In genomic region chr16:25051446-25052160, GRCh38 we compare ENCODE assay signal across 1 cellular context.
TF ChIP-seq lines count a peak whose summit lies in the region.

No MANE protein-coding gene starts in this region.

TF ChIP-seq in HCT116, 20 proteins besides CTCF, POLR2A, EP300 and RAD21 (continued from another document):
- TF ChIP-seq ZBTB33 (IDR thresholded peaks at IDR 0.05; ENCODE audit: extremely low read depth, insufficient replicate concordance, low read length), result no peak
- TF ChIP-seq TCF7L2 (IDR thresholded peaks at IDR 0.05; ENCODE audit: borderline replicate concordance, extremely low read depth, insufficient read depth, insufficient read length), result no peak
- TF ChIP-seq SIN3A (IDR thresholded peaks at IDR 0.05; ENCODE audit: low read depth), result no peak
- TF ChIP-seq POLR2AphosphoS5 (IDR thresholded peaks at IDR 0.05; ENCODE audit: low read depth, low read length), result no peak
